In genomic region chr21:44298301-44298700, GRCh38 we compare ENCODE assay signal across 8 cellular contexts. TPM values are rescaled to one million over a fixed set of nuclear protein-coding genes. Genes with fewer than 3 reads are reported as not detected.
DNase-seq lines count a peak whose midpoint lies in the region; TF ChIP-seq lines count a peak whose summit lies in the region.

No MANE protein-coding gene starts in this region.

- H3K27ac ChIP-seq in breast epithelium (no peak overlapping the region), subcutaneous abdominal adipose tissue (ENCODE audit: low read depth, low read length) (peak overlapping the region; percentile 60), Peyer's patch (peak overlapping the region in 1 of 4 donors; percentile 3)

- H3K27me3 Mint-ChIP-seq in MCF 10A (ENCODE audit: insufficient read depth, unreplicated experiment) = no peaks in the 10 kb centered on the region

- H3K36me3 ChIP-seq in breast epithelium (no peaks in the 10 kb centered on the region), subcutaneous abdominal adipose tissue (ENCODE audit: control insufficient read depth in 5 of 5, insufficient read depth in 5 of 5, low read length in 5 of 5) (no peaks in the 10 kb centered on the region), Peyer's patch (no peaks in the 10 kb centered on the region)

- peak; percentile 13 for DNase-seq in MCF 10A (ENCODE audit: unreplicated experiment)
- no peak for DNase-seq in breast epithelium (ENCODE audit: low spot score in 2 of 2)
- peak; percentile 21 for DNase-seq in NCI-H69 (lab: John Stamatoyannopoulos, UW)
- peak; percentile 34 for DNase-seq in choroid plexus epithelial cell (ENCODE audit: low read depth)
- no peak for DNase-seq in posterior cingulate gyrus
- DNase-seq in Peyer's patch = no peak
- DNase-seq in putamen (ENCODE audit: low spot score) = no peak

- H3K27me3 ChIP-seq in breast epithelium (no peaks in the 10 kb centered on the region), subcutaneous abdominal adipose tissue (ENCODE audit: control insufficient read depth in 5 of 5, insufficient read depth in 4 of 5, low read length in 5 of 5) (no peaks in the 10 kb centered on the region), Peyer's patch (no peaks in the 10 kb centered on the region)

- CTCF ChIA-PET in MCF 10A (lab: Yijun Ruan, JAX) = interaction anchor here (0.5 to 1.7 kb wide), 7 partner anchors 25 to 250 kb away, joined by 3 to 8 read pairs (median 4); no protein-coding TSS in a partner anchor

- H3K27ac Mint-ChIP-seq in MCF 10A (ENCODE audit: low read depth, unreplicated experiment) = peak overlapping the region; percentile 69

- H3K4me1 ChIP-seq in breast epithelium (peaks cover 0 to 13% of the 10 kb centered on the region in 2 donors), subcutaneous abdominal adipose tissue (ENCODE audit: control insufficient read depth in 5 of 5, insufficient read depth in 5 of 5, low read length in 5 of 5) (peaks cover 7 to 68% (median 61%) of the 10 kb centered on the region in 5 donors), Peyer's patch (peaks cover 13 to 44% (median 24%) of the 10 kb centered on the region in 4 donors)

- no peak overlapping the region for H3K9ac ChIP-seq in subcutaneous abdominal adipose tissue (ENCODE audit: low read length in 5 of 5)

- TF ChIP-seq POLR2A in breast epithelium (IDR thresholded peaks at IDR 0.05) = no peak
- TF ChIP-seq POLR2A in Peyer's patch (IDR thresholded peaks at IDR 0.05) = no peak

- H3K4me3 ChIP-seq in breast epithelium (no peak overlapping the region), choroid plexus epithelial cell (ENCODE audit: low read depth, low read length) (no peak overlapping the region), subcutaneous abdominal adipose tissue (ENCODE audit: low read depth in 1 of 5, low read length in 5 of 5) (peak overlapping the region in 2 of 5 donors; percentile 32 to 37), Peyer's patch (no peak overlapping the region)

- no peaks in the 10 kb centered on the region for H3K9me3 ChIP-seq in breast epithelium
- no peaks in the 10 kb centered on the region for H3K9me3 ChIP-seq in subcutaneous abdominal adipose tissue (ENCODE audit: control insufficient read depth in 5 of 5, low read length in 5 of 5)
- no peaks in the 10 kb centered on the region for H3K9me3 ChIP-seq in Peyer's patch

- no peaks in the 10 kb centered on the region for H3K36me3 Mint-ChIP-seq in MCF 10A (ENCODE audit: insufficient read depth, unreplicated experiment)

- H3K4me3 Mint-ChIP-seq in MCF 10A (ENCODE audit: unreplicated experiment) = peak overlapping the region; percentile 72

- no peaks in the 10 kb centered on the region for H3K9me3 Mint-ChIP-seq in MCF 10A (ENCODE audit: unreplicated experiment)

- TF ChIP-seq CTCF in MCF 10A (IDR thresholded peaks at IDR 0.05; ENCODE audit: unreplicated experiment) (no peak), breast epithelium (IDR thresholded peaks at IDR 0.05) (no peak), choroid plexus epithelial cell (conservative IDR thresholded peaks at IDR 0.05; ENCODE audit: low read depth, low read length) (peak; percentile 44), Peyer's patch (IDR thresholded peaks at IDR 0.05) (peak in 3 of 6 experiments; percentile 37 to 49 (median 39))

- POLR2A ChIA-PET in MCF 10A (lab: Yijun Ruan, JAX) = interaction anchor here (0.6 to 1.6 kb wide), 3 partner anchors 40 to 519 kb away, joined by 3 to 8 read pairs (median 3); no protein-coding TSS in a partner anchor

- intact Hi-C loops in MCF 10A (cut with micrococcal nuclease) = no loop called here
- intact Hi-C loops in breast epithelium (cut with DNase I; ENCODE audit: low total_unique reads) = no loop called here
- intact Hi-C loops in posterior cingulate gyrus (cut with DNase I) = no loop called here

- BruUV-seq in MCF 10A (replicated peaks; lab: Mats Ljungman, UMichigan) = no TSS peak

- H3K4me1 Mint-ChIP-seq in MCF 10A (ENCODE audit: insufficient read depth, unreplicated experiment) = no peaks in the 10 kb centered on the region

RNA-seq across cellular contexts. Expression of gene PFKL, which starts 1.6 kb away (rescaled TPM):
- total RNA-seq in MCF 10A (2022) (68.0 and 90.2 TPM in 2 replicates), breast epithelium (100 to 1,000 TPM in 1 of 3 donors, 10 to 100 TPM in 2; 80.9 to 101 (median 97.9) TPM), Peyer's patch (100 to 1,000 TPM; 192 to 404 (median 274) TPM)

RNA-seq across cellular contexts. Expression of gene AIRE, which starts 12.6 kb away (rescaled TPM):
- total RNA-seq in MCF 10A (2022) = not detected in 2 replicates
- total RNA-seq in breast epithelium = not detected
- total RNA-seq in Peyer's patch = 1 to 10 TPM in 1 of 4 donors, not detected in 3; 1.7 TPM

RNA-seq across cellular contexts. Expression of gene DNMT3L, which starts 36.6 kb away (rescaled TPM):
- not detected in 2 replicates for total RNA-seq in MCF 10A (2022)
- not detected for total RNA-seq in breast epithelium
- total RNA-seq in Peyer's patch = not detected

RNA-seq across cellular contexts. Expression of gene CFAP410, which starts 40.9 kb away (rescaled TPM):
- total RNA-seq in MCF 10A (2022) (10.1 and 13.3 TPM in 2 replicates), breast epithelium (10 to 100 TPM; 22.2 to 31.1 (median 27.8) TPM), Peyer's patch (10 to 100 TPM; 20.5 to 50.6 (median 39.9) TPM)

RNA-seq across cellular contexts. Expression of gene TRPM2, which starts 55.1 kb away (rescaled TPM):
- 10.0 and 11.0 TPM in 2 replicates for total RNA-seq in MCF 10A (2022)
- total RNA-seq in breast epithelium = 1 to 10 TPM; 4.3 to 7.9 (median 7.2) TPM
- total RNA-seq in Peyer's patch = 10 to 100 TPM in 1 of 4 donors, 1 to 10 TPM in 3; 1.1 to 27.2 (median 3.3) TPM

Comparison
In these comparisons a context has a peak if more than half of its experiments do, and no peak if none do; other contexts are left out.
1. DNase-seq: peak in MCF 10A (single experiment), NCI-H69 (single experiment) and choroid plexus epithelial cell (single experiment); none in breast epithelium (0 of 2), posterior cingulate gyrus (0 of 10), Peyer's patch (0 of 3) and putamen (single experiment).